In genomic region chr4:158166701-158167100, GRCh38 we compare ENCODE assay signal across 17 cellular contexts. TPM values are rescaled to one million over a fixed set of nuclear protein-coding genes. Genes with fewer than 3 reads are reported as not detected.
DNase-seq lines count a peak whose midpoint lies in the region; ATAC-seq and TF ChIP-seq lines count a peak whose summit lies in the region.
"Had no signal": no experiment of that assay in that cellular context is flagged by ENCODE, and none has a peak within 500 bp of the region (broad histone marks: within the 10 kb centered on the region; RNA-seq: fewer than 3 reads in every experiment).

No MANE protein-coding gene starts in this region.

- intact Hi-C loops in HCT116 (cut with micrococcal nuclease), result no loop called here

- H3K9me2 ChIP-seq in HCT116 (ENCODE audit: insufficient read depth), result no peaks in the 10 kb centered on the region

- H2AFZ ChIP-seq in HCT116 (ENCODE audit: low read depth, low read length, poor library complexity, severe bottlenecking), result peak overlapping the region; percentile 88

- CTCF ChIA-PET in HCT116 (lab: Charles Lee), result no interaction called here

- H3K27ac Mint-ChIP-seq in mesothelial cell of epicardium, result no peak overlapping the region
- H3K27ac Mint-ChIP-seq: activated CD4-positive, alpha-beta T cell treated with anti-CD3 and anti-CD28 coated beads, Interleukin-2, amount 10 ng/mL, durations not matched to agents 7 days and 5 days; natural killer cell had no signal

- TF ChIP-seq CTCF in HCT116 (IDR thresholded peaks at IDR 0.05 in 2 of 3, conservative IDR thresholded peaks at IDR 0.05 in 1 of 3; ENCODE audit: borderline replicate concordance in 1 of 3, insufficient read depth in 1 of 3, low read depth in 2 of 3, low read length in 2 of 3) (no peak), mesothelial cell of epicardium (IDR thresholded peaks at IDR 0.05; ENCODE audit: unreplicated experiment) (no peak)

- TF ChIP-seq RAD21 in HCT116 (IDR thresholded peaks at IDR 0.05; ENCODE audit: low read depth), result no peak; the same call in 1 of the 2 replicates

- no peaks in the 10 kb centered on the region for H3K27me3 ChIP-seq in HCT116 (ENCODE audit: insufficient read depth, low read length)
- H3K27me3 ChIP-seq: colonic mucosa, upper lobe of right lung had no signal

- BruUV-seq in HCT116 (replicated peaks; lab: Mats Ljungman, UMichigan), result no TSS peak

- RAD21 ChIA-PET in HCT116 (lab: Charles Lee; ENCODE audit: low non-redundant PET in 1 of 2, low total read pairs in 2 of 2, uncharacterized antibody in 2 of 2, unreplicated experiment in 2 of 2), result no interaction called here

- DNase-seq in HCT116 (ENCODE audit: low read depth, low spot score) (no peak), caudate nucleus (lab: John Stamatoyannopoulos, UW) (no peak), mesothelial cell of epicardium (ENCODE audit: low spot score in 2 of 2, unreplicated experiment in 2 of 2) (no peak), NCI-H226 (no peak), EL (no peak)
- DNase-seq: activated CD4-positive, alpha-beta T cell treated with anti-CD3 and anti-CD28 coated beads, Interleukin-2, amount 10 ng/mL, durations not matched to agents 7 days and 5 days; activated CD8-positive, alpha-beta memory T cell treated with anti-CD3 and anti-CD28 coated beads, Interleukin-2, amount 50 U/mL, for 4 hours; activated effector memory CD4-positive, alpha-beta T cell treated with Interleukin-2 at 50 U/mL for 16 hours; colonic mucosa; HCEC 1CT; natural killer cell; NCI-H187 treated with DMSO at 0.1 percent for 48 hours; SW 1271; upper lobe of right lung had no signal

- POLR2A ChIA-PET in HCT116 (lab: Charles Lee), result no interaction called here

- H3K4me1 ChIP-seq in HCT116 (ENCODE audit: control insufficient read depth in 1 of 2, insufficient read depth in 2 of 2, low read length in 2 of 2), result peaks cover 0 to 16% of the 10 kb centered on the region in 2 experiments; a peak in 2 of 4 replicates

- no peaks in the 10 kb centered on the region for H4K20me1 ChIP-seq in HCT116 (ENCODE audit: insufficient read depth)

- no peak overlapping the region for H3K27ac ChIP-seq in HCT116 (ENCODE audit: low read depth, low read length)
- H3K27ac ChIP-seq in caudate nucleus (ENCODE audit: low read depth, low read length), result peak overlapping the region; percentile 52
- peak overlapping the region; percentile 36 for H3K27ac ChIP-seq in temporal lobe (ENCODE audit: low read depth, low read length)
- H3K27ac ChIP-seq: colonic mucosa, upper lobe of right lung had no signal

- H3K4me2 ChIP-seq in HCT116 (ENCODE audit: low read length), result no peak overlapping the region

- H3K27me3 Mint-ChIP-seq in mesothelial cell of epicardium (ENCODE audit: low read depth), result no peaks in the 10 kb centered on the region

- H3K4me1 Mint-ChIP-seq in mesothelial cell of epicardium, result peaks cover 53% of the 10 kb centered on the region
- H3K4me1 Mint-ChIP-seq: activated CD4-positive, alpha-beta T cell treated with anti-CD3 and anti-CD28 coated beads, Interleukin-2, amount 10 ng/mL, durations not matched to agents 7 days and 5 days; natural killer cell had no signal

- no peaks in the 10 kb centered on the region for H3K9me3 ChIP-seq in HCT116 (ENCODE audit: control insufficient read depth in 1 of 2, insufficient read depth in 1 of 2, low read depth in 1 of 2, low read length in 2 of 2)
- H3K9me3 ChIP-seq: colonic mucosa, upper lobe of right lung had no signal

- H3K9me3 Mint-ChIP-seq in mesothelial cell of epicardium, result no peaks in the 10 kb centered on the region
- H3K9me3 Mint-ChIP-seq: activated CD4-positive, alpha-beta T cell treated with anti-CD3 and anti-CD28 coated beads, Interleukin-2, amount 10 ng/mL, durations not matched to agents 7 days and 5 days; natural killer cell had no signal

- H3K4me3 Mint-ChIP-seq in mesothelial cell of epicardium, result peak overlapping the region; percentile 16
- H3K4me3 Mint-ChIP-seq: activated CD4-positive, alpha-beta T cell treated with anti-CD3 and anti-CD28 coated beads, Interleukin-2, amount 10 ng/mL, durations not matched to agents 7 days and 5 days; natural killer cell had no signal

- no peaks in the 10 kb centered on the region for H3K36me3 Mint-ChIP-seq in mesothelial cell of epicardium
- H3K36me3 Mint-ChIP-seq: natural killer cell had no signal

- H3K79me2 ChIP-seq in HCT116 (ENCODE audit: insufficient read depth, low read length), result no peaks in the 10 kb centered on the region

- TF ChIP-seq POLR2A in HCT116 (IDR thresholded peaks at IDR 0.05; ENCODE audit: borderline replicate concordance, extremely low read depth, insufficient read depth, insufficient read length), result no peak

- no peaks in the 10 kb centered on the region for H3K36me3 ChIP-seq in HCT116 (ENCODE audit: control insufficient read depth in 1 of 2, insufficient read depth in 2 of 2, low read length in 2 of 2)
- H3K36me3 ChIP-seq: colonic mucosa, upper lobe of right lung had no signal

- ATAC-seq in HCT116 (no peak), HG03432 (IDR thresholded peaks at IDR 0.05; ENCODE audit: unreplicated experiment) (no peak)
- ATAC-seq: natural killer cell, upper lobe of right lung had no signal

- H3K4me3 ChIP-seq in HCT116 (replicated peaks in 1 of 2; ENCODE audit: low read depth in 1 of 2, low read length in 2 of 2), result no peak overlapping the region
- H3K4me3 ChIP-seq: colonic mucosa, lung had no signal

- H3K9ac ChIP-seq in HCT116 (ENCODE audit: low read length), result no peak overlapping the region

TF ChIP-seq in HCT116, 20 proteins besides CTCF, POLR2A, EP300 and RAD21:
- TF ChIP-seq YY1 (IDR thresholded peaks at IDR 0.05; ENCODE audit: extremely low read depth, insufficient replicate concordance, low read depth, low read length), result no peak
- no peak for TF ChIP-seq SRF (IDR thresholded peaks at IDR 0.05; ENCODE audit: low read depth)
- no peak for TF ChIP-seq JUND (IDR thresholded peaks at IDR 0.05)
- TF ChIP-seq, protein P1, sequence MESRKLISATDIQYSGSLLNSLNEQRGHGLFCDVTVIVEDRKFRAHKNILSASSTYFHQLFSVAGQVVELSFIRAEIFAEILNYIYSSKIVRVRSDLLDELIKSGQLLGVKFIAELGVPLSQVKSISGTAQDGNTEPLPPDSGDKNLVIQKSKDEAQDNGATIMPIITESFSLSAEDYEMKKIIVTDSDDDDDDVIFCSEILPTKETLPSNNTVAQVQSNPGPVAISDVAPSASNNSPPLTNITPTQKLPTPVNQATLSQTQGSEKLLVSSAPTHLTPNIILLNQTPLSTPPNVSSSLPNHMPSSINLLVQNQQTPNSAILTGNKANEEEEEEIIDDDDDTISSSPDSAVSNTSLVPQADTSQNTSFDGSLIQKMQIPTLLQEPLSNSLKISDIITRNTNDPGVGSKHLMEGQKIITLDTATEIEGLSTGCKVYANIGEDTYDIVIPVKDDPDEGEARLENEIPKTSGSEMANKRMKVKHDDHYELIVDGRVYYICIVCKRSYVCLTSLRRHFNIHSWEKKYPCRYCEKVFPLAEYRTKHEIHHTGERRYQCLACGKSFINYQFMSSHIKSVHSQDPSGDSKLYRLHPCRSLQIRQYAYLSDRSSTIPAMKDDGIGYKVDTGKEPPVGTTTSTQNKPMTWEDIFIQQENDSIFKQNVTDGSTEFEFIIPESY (IDR thresholded peaks at IDR 0.05; ENCODE audit: extremely low read depth, insufficient replicate concordance, low read length), result no peak
- TF ChIP-seq CBX3 (IDR thresholded peaks at IDR 0.05; ENCODE audit: low read depth), result no peak
- no peak for TF ChIP-seq SP1 (IDR thresholded peaks at IDR 0.05; ENCODE audit: low read depth)
- TF ChIP-seq EZH2 (IDR thresholded peaks at IDR 0.05), result no peak
- no peak for TF ChIP-seq FOSL1 (IDR thresholded peaks at IDR 0.05; ENCODE audit: low read depth)

RNA-seq across cellular contexts. Expression of gene GASK1B, which starts 6.1 kb away (rescaled TPM):
- total RNA-seq in HCT116 (2021; ENCODE audit: unreplicated experiment) (1.3 TPM), mesothelial cell of epicardium (28.3 to 29.1 TPM (median 29.0 TPM) in 3 replicates), temporal lobe (14.3 TPM)
- polyA plus RNA-seq in HCT116 (2012), result 0.05 and 0.12 TPM in 2 replicates
- total RNA-seq: activated CD4-positive, alpha-beta T cell treated with anti-CD3 and anti-CD28 coated beads, Interleukin-2, amount 10 ng/mL, durations not matched to agents 7 days and 5 days had no signal

RNA-seq across cellular contexts. Expression of gene TMEM144, which starts 43.6 kb away (rescaled TPM):
- total RNA-seq in HCT116 (2021; ENCODE audit: unreplicated experiment) (12.9 TPM), mesothelial cell of epicardium (5.4 to 6.3 TPM (median 5.7 TPM) in 3 replicates), temporal lobe (1.2 TPM)
- polyA plus RNA-seq in HCT116 (2012), result 8.4 and 8.5 TPM in 2 replicates
- total RNA-seq: activated CD4-positive, alpha-beta T cell treated with anti-CD3 and anti-CD28 coated beads, Interleukin-2, amount 10 ng/mL, durations not matched to agents 7 days and 5 days had no signal
